1 cellular context compared by ENCODE assay signal in genomic region chr2:28684142-28684858, GRCh38.
TF ChIP-seq lines count a peak whose summit lies in the region.

No MANE protein-coding gene starts in this region.

TF ChIP-seq in K562, 482 proteins besides CTCF, POLR2A, EP300 and RAD21 (continued from another document and continues in another):
- TF ChIP-seq HMBOX1 (IDR thresholded peaks at IDR 0.05) (peak; percentile 42; the same call in 1 of the 2 replicates), ZFP36 (IDR thresholded peaks at IDR 0.05; ENCODE audit: low read depth, low read length, partially characterized antibody) (no peak), BRD4 (IDR thresholded peaks at IDR 0.05) (no peak), CBX5 (IDR thresholded peaks at IDR 0.05; ENCODE audit: borderline replicate concordance, low read depth) (no peak), CCNT2 (IDR thresholded peaks at IDR 0.05; ENCODE audit: borderline replicate concordance, extremely low read depth, insufficient read length, low read depth, low read length) (peak; percentile 46), TEAD4 (IDR thresholded peaks at IDR 0.05; ENCODE audit: low read length) (peak; percentile 77), TEAD4 (CRISPR knock-in tag; IDR thresholded peaks at IDR 0.05; ENCODE audit: borderline replicate concordance) (no peak), IFI16 (CRISPR knock-in tag; IDR thresholded peaks at IDR 0.05) (no peak), TCF15 (CRISPR knock-in tag; IDR thresholded peaks at IDR 0.05) (no peak), RERE (CRISPR knock-in tag; IDR thresholded peaks at IDR 0.05; ENCODE audit: borderline replicate concordance) (no peak), TEAD1 (CRISPR knock-in tag; IDR thresholded peaks at IDR 0.05) (no peak), CBX3 (IDR thresholded peaks at IDR 0.05; ENCODE audit: borderline replicate concordance in 1 of 2, low read length in 2 of 2) (no peak), PHB2 (IDR thresholded peaks at IDR 0.05; ENCODE audit: low read depth) (no peak), ZBTB8A (IDR thresholded peaks at IDR 0.05; ENCODE audit: partially characterized antibody) (no peak), ZEB2 (IDR thresholded peaks at IDR 0.05) (peak; percentile 34; the same call in 1 of the 2 replicates), PBX2 (CRISPR knock-in tag; IDR thresholded peaks at IDR 0.05; ENCODE audit: low read depth) (no peak), PBX2 (tag; conservative IDR thresholded peaks at IDR 0.05; ENCODE audit: low read depth) (peak; percentile 33; the same call in 1 of the 2 replicates), RBM34 (IDR thresholded peaks at IDR 0.05; ENCODE audit: borderline replicate concordance, insufficient read depth, low read length) (no peak), CHD4 (IDR thresholded peaks at IDR 0.05; ENCODE audit: insufficient read depth, insufficient replicate concordance, low read depth, low read length, poor library complexity, severe bottlenecking) (no peak), TRIM28 (IDR thresholded peaks at IDR 0.05) (no peak), CBFA2T3 (IDR thresholded peaks at IDR 0.05) (peak; percentile 87), CREM (IDR thresholded peaks at IDR 0.05; ENCODE audit: low read depth) (peak; percentile 37; the same call in 1 of the 2 replicates), NR2C1 (IDR thresholded peaks at IDR 0.05) (no peak), NR2C1 (tag; IDR thresholded peaks at IDR 0.05) (peak; percentile 52; the same call in 1 of the 2 replicates), ZNF253 (CRISPR knock-in tag; conservative IDR thresholded peaks at IDR 0.05) (no peak), ZNF174 (CRISPR knock-in tag; IDR thresholded peaks at IDR 0.05) (no peak), ZNF140 (CRISPR knock-in tag; IDR thresholded peaks at IDR 0.05) (no peak), NR0B1 (IDR thresholded peaks at IDR 0.05; ENCODE audit: partially characterized antibody) (no peak), TRIM24 (IDR thresholded peaks at IDR 0.05) (peak in 1 of 2 experiments; percentile 26; a peak in 1 of 4 replicates), CBFA2T2 (conservative IDR thresholded peaks at IDR 0.05) (peak; percentile 81), RBM14 (IDR thresholded peaks at IDR 0.05; ENCODE audit: borderline replicate concordance, insufficient read depth, low read depth, low read length) (no peak), RBBP5 (IDR thresholded peaks at IDR 0.05; ENCODE audit: borderline replicate concordance, insufficient read depth, low read length, poor library complexity, severe bottlenecking) (peak; percentile 47), HMG20B (CRISPR knock-in tag; IDR thresholded peaks at IDR 0.05) (no peak), ELF1 (tag; IDR thresholded peaks at IDR 0.05) (0 out of 2 replicates have a peak, but pooled peaks have one; percentile 37), ZNF586 (CRISPR knock-in tag; conservative IDR thresholded peaks at IDR 0.05) (no peak), HDAC2 (IDR thresholded peaks at IDR 0.05) (peak; percentile 60; the same call in 1 of the 2 replicates), PKNOX1 (IDR thresholded peaks at IDR 0.05) (peak; percentile 56; the same call in 1 of the 2 replicates), ZNF133 (CRISPR knock-in tag; IDR thresholded peaks at IDR 0.05) (no peak), CTBP1 (IDR thresholded peaks at IDR 0.05; ENCODE audit: borderline replicate concordance) (peak; percentile 92), FOXM1 (IDR thresholded peaks at IDR 0.05; ENCODE audit: low read depth) (0 out of 2 replicates have a peak, but pooled peaks have one; percentile 20), FOXM1 (CRISPR knock-in tag; IDR thresholded peaks at IDR 0.05; ENCODE audit: low read depth) (no peak), ZNF668 (CRISPR knock-in tag; IDR thresholded peaks at IDR 0.05) (no peak), ETV6 (IDR thresholded peaks at IDR 0.05; ENCODE audit: borderline replicate concordance in 1 of 2, low read depth in 2 of 2, low read length in 1 of 2) (no peak), ETV6 (CRISPR knock-in tag; IDR thresholded peaks at IDR 0.05; ENCODE audit: borderline replicate concordance) (no peak), EWSR1 (IDR thresholded peaks at IDR 0.05; ENCODE audit: borderline replicate concordance, low read depth, partially characterized antibody) (no peak), SIN3A (IDR thresholded peaks at IDR 0.05; ENCODE audit: borderline replicate concordance in 2 of 2, control insufficient read depth in 1 of 2, low read depth in 2 of 2, low read length in 2 of 2) (no peak), WHSC1 (IDR thresholded peaks at IDR 0.05; ENCODE audit: low read length) (no peak), STAT5A (IDR thresholded peaks at IDR 0.05; ENCODE audit: borderline replicate concordance, low read length) (peak; percentile 12; the same call in 1 of the 2 replicates), FOXA1 (IDR thresholded peaks at IDR 0.05; ENCODE audit: borderline replicate concordance) (no peak), ZNF444 (CRISPR knock-in tag; IDR thresholded peaks at IDR 0.05) (no peak), CHD2 (IDR thresholded peaks at IDR 0.05; ENCODE audit: low read depth, low read length) (no peak), CHD1 (IDR thresholded peaks at IDR 0.05; ENCODE audit: low read length) (no peak), PML (IDR thresholded peaks at IDR 0.05; ENCODE audit: low read length) (0 out of 2 replicates have a peak, but pooled peaks have one; percentile 24), USF2 (CRISPR knock-in tag; IDR thresholded peaks at IDR 0.05) (no peak), MCM7 (IDR thresholded peaks at IDR 0.05) (no peak), CREBBP (IDR thresholded peaks at IDR 0.05; ENCODE audit: low read depth, low read length) (no peak), FOSL1 (tag; conservative IDR thresholded peaks at IDR 0.05) (peak; percentile 68; the same call in 1 of the 2 replicates), SFPQ (IDR thresholded peaks at IDR 0.05; ENCODE audit: low read depth, low read length) (no peak), ZNF75A (CRISPR knock-in tag; IDR thresholded peaks at IDR 0.05) (no peak), TAL1 (IDR thresholded peaks at IDR 0.05) (peak; percentile 74), SOX6 (IDR thresholded peaks at IDR 0.05) (peak; percentile 91), POLR2B (IDR thresholded peaks at IDR 0.05; ENCODE audit: low read depth, partially characterized antibody) (no peak), DACH1 (IDR thresholded peaks at IDR 0.05; ENCODE audit: partially characterized antibody) (no peak)
